In genomic region chr7:6962871-6963270, GRCh38 we compare ENCODE assay signal across 1 cellular context.
TF ChIP-seq lines count a peak whose summit lies in the region.

No MANE protein-coding gene starts in this region.

TF ChIP-seq in K562, 482 proteins besides CTCF, POLR2A, EP300 and RAD21:
- 0 out of 2 replicates have a peak, but pooled peaks have one; percentile 9 for TF ChIP-seq CEBPB (tag; IDR thresholded peaks at IDR 0.05)
